26 cellular contexts compared by ENCODE assay signal in genomic region chr21:34724857-34725195, GRCh38. TPM values are rescaled to one million over a fixed set of nuclear protein-coding genes. Genes with fewer than 3 reads are reported as not detected.
DNase-seq lines count a peak whose midpoint lies in the region; FAIRE-seq and TF ChIP-seq lines count a peak whose summit lies in the region.
"Had no signal": no experiment of that assay in that cellular context is flagged by ENCODE, and none has a peak within 500 bp of the region (broad histone marks: within the 10 kb centered on the region; RNA-seq: fewer than 3 reads in every experiment).

No MANE protein-coding gene starts in this region.

- no peak for FAIRE-seq in frontal cortex (lab: Jason Lieb, UNC)
- FAIRE-seq: A204.1, H1 had no signal

- intact Hi-C loops in CD14-positive monocyte (cut with micrococcal nuclease): no loop called here

- H3K27ac Mint-ChIP-seq in CD14-positive monocyte: no peak overlapping the region
- H3K27ac Mint-ChIP-seq: B cell; CD8-positive, alpha-beta memory T cell; IgD-negative memory B cell had no signal

- H3K36me3 Mint-ChIP-seq in CD14-positive monocyte: no peaks in the 10 kb centered on the region
- H3K36me3 Mint-ChIP-seq: CD8-positive, alpha-beta memory T cell; IgD-negative memory B cell had no signal

- DNase-seq in EH (ENCODE audit: low read depth) (peak; percentile 45), astrocyte of the hippocampus (ENCODE audit: low read depth, low spot score) (peak; percentile 77), fibroblast of peridontal ligament (ENCODE audit: extremely low read depth) (peak; percentile 45), frontal cortex (ENCODE audit: low spot score in 2 of 2) (no peak), COLO829 (ENCODE audit: low spot score) (no peak), CD14-positive monocyte (ENCODE audit: low spot score) (no peak)
- DNase-seq in activated CD4-positive, alpha-beta T cell treated with anti-CD3 and anti-CD28 coated beads for 1 hour: no peak
- DNase-seq: Calu3; CD8-positive, alpha-beta memory T cell; DMS153; DND-41; HCEC 1CT; NCI-H1092; NCI-H1417 treated with DMSO at 0.1 percent for 48 hours; NCI-H1694 treated with DMSO at 0.1 percent for 48 hours; NCI-H2081; NCI-H2227 treated with DMSO at 0.1 percent for 48 hours; NCI-H510A; SHP77 had no signal

- no peak for TF ChIP-seq CTCF in CD14-positive monocyte (IDR thresholded peaks at IDR 0.05)

- H3K4me1 Mint-ChIP-seq in CD14-positive monocyte: peaks cover 1% of the 10 kb centered on the region
- H3K4me1 Mint-ChIP-seq: B cell; CD8-positive, alpha-beta memory T cell; IgD-negative memory B cell had no signal

- peaks cover 5 to 11% (median 10%) of the 10 kb centered on the region in 3 donors for H3K27me3 Mint-ChIP-seq in CD14-positive monocyte (ENCODE audit: low read depth in 3 of 3)

- H3K9me3 Mint-ChIP-seq in CD14-positive monocyte: peaks cover 0 to 2% (median 0%) of the 10 kb centered on the region in 7 donors
- H3K9me3 Mint-ChIP-seq: CD8-positive, alpha-beta memory T cell had no signal

- no peak overlapping the region for H3K4me3 Mint-ChIP-seq in CD14-positive monocyte
- H3K4me3 Mint-ChIP-seq: B cell; CD8-positive, alpha-beta memory T cell; IgD-negative memory B cell had no signal

RNA-seq across cellular contexts. Expression of gene CLIC6, which starts 56.0 kb away (rescaled TPM):
- under 0.01 TPM for total RNA-seq in frontal cortex
- polyA plus RNA-seq in CD14-positive monocyte: not detected
- total RNA-seq: OCI-LY7, SK-MEL-5 had no signal
- polyA plus RNA-seq: AG04450 had no signal

Comparison
In these comparisons a context has a peak if more than half of its experiments do, and no peak if none do; other contexts are left out.
1. DNase-seq: peak in EH (single experiment), astrocyte of the hippocampus (single experiment) and fibroblast of peridontal ligament (single experiment); none in frontal cortex (0 of 2), COLO829 (single experiment), activated CD4-positive, alpha-beta T cell treated with anti-CD3 and anti-CD28 coated beads for 1 hour (single experiment) and CD14-positive monocyte (single experiment).